ENCODE assay signal across 12 cellular contexts in the genomic region with DNA sequence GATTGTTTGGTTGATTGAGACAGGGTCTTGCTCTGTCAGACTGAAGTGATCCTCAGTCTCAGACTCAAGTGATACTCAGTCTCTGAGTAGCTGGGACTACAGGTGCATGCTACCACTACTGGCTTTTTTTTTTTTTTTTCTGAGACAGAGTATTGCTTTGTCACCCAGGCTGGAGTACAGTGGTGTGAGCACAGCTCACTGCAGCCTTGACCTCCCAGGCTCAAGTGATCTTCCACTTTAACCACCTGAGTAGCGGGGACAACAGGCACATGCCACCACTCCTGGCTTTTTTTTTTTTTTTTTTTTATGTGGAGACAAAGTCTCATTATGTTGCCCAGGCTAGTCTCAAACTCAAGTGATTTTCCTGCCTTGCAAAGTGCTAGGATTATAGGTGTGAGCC.
"Had no signal": no experiment of that assay in that cellular context is flagged by ENCODE, and none has a peak within 500 bp of the region (broad histone marks: within the 10 kb centered on the region; RNA-seq: fewer than 3 reads in every experiment).

No MANE protein-coding gene starts in this region.

- DNase-seq: activated CD4-positive, alpha-beta T cell treated with anti-CD3 and anti-CD28 coated beads for 48 hours; amygdala; brain microvascular endothelial cell; dermis blood vessel endothelial cell; mammary epithelial cell; naive thymus-derived CD4-positive, alpha-beta T cell; posterior cingulate gyrus; stimulated activated CD4-positive, alpha-beta T cell treated with anti-CD3 and anti-CD28 coated beads, Interleukin-4, amount 100 ng/mL, for 4 hours; stimulated activated naive CD8-positive, alpha-beta T cell treated with anti-CD3 and anti-CD28 coated beads, Interleukin-15, amount 100 ng/mL, for 72 hours; T-helper 1 cell had no signal

- H3K27ac Mint-ChIP-seq: activated naive CD4-positive, alpha-beta T cell treated with anti-CD3 and anti-CD28 coated beads, Interleukin-2, amount 50 U/mL, for 24 hours had no signal

- H3K27me3 Mint-ChIP-seq: activated naive CD4-positive, alpha-beta T cell treated with anti-CD3 and anti-CD28 coated beads, Interleukin-2, amount 50 U/mL, for 24 hours; naive thymus-derived CD4-positive, alpha-beta T cell; stimulated activated naive CD8-positive, alpha-beta T cell treated with anti-CD3 and anti-CD28 coated beads, Interleukin-15, amount 100 ng/mL, for 72 hours had no signal

- H3K9me3 Mint-ChIP-seq: activated naive CD4-positive, alpha-beta T cell treated with anti-CD3 and anti-CD28 coated beads, Interleukin-2, amount 50 U/mL, for 24 hours; naive thymus-derived CD4-positive, alpha-beta T cell; stimulated activated naive CD8-positive, alpha-beta T cell treated with anti-CD3 and anti-CD28 coated beads, Interleukin-15, amount 100 ng/mL, for 72 hours had no signal

- H3K4me3 Mint-ChIP-seq: activated naive CD4-positive, alpha-beta T cell treated with anti-CD3 and anti-CD28 coated beads, Interleukin-2, amount 50 U/mL, for 24 hours; naive thymus-derived CD4-positive, alpha-beta T cell; stimulated activated naive CD8-positive, alpha-beta T cell treated with anti-CD3 and anti-CD28 coated beads, Interleukin-15, amount 100 ng/mL, for 72 hours had no signal

- H3K4me3 ChIP-seq: skin epidermis had no signal

- H3K27me3 ChIP-seq: brain microvascular endothelial cell had no signal
